11 cellular contexts compared by ENCODE assay signal in the genomic region with DNA sequence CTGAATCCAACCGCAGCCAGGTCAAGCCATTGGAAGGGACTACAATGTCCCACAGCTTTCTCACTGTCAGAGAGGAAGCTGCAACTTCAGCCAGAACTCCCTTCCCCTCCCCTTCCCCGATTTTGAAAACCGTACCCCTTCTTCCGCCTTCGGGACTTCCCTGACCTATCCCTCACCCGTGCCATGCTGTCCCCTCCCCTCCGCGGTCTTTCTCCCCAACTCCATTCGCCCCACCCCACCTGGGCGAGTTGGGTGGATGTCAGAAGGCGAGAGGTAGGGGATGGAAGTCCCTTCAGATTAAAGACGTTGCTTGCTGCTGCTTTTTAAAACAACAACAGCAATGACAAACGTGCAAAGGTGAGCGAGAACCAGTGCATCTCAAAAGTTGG. TPM values are rescaled to one million over a fixed set of nuclear protein-coding genes. Genes with fewer than 3 reads are reported as not detected.
DNase-seq lines count a peak whose midpoint lies in the region; ATAC-seq, FAIRE-seq and TF ChIP-seq lines count a peak whose summit lies in the region.
"Had no signal": no experiment of that assay in that cellular context is flagged by ENCODE, and none has a peak within 500 bp of the region (broad histone marks: within the 10 kb centered on the region; RNA-seq: fewer than 3 reads in every experiment).

No MANE protein-coding gene starts in this region.

- POLR2A ChIA-PET in Panc1 (lab: Charles Lee) = no interaction called here

- no peaks in the 10 kb centered on the region for H3K79me2 ChIP-seq in trophoblast cell (ENCODE audit: control insufficient read depth, insufficient read depth, low read length, poor library complexity)

- DNase-seq in GM12892 (ENCODE audit: insufficient read length) = no peak
- DNase-seq in Panc1 (ENCODE audit: low read depth, low spot score) = no peak
- no peak for DNase-seq in esophagus squamous epithelium (lab: John Stamatoyannopoulos, UW)
- no peak for DNase-seq in trophoblast cell
- DNase-seq in T-helper 2 cell = no peak
- DNase-seq in NK-92 treated with Interleukin-12 subunit alpha and Interleukin-12 subunit beta, amount 100 ng/mL, for 24 hours (lab: John Stamatoyannopoulos, UW) = no peak
- no peak for DNase-seq in AG08395 (ENCODE audit: low spot score)

- H3K79me1 ChIP-seq in trophoblast cell (ENCODE audit: low read length) = no peaks in the 10 kb centered on the region

- no TSS peak for BruUV-seq in Panc1 (replicated peaks; lab: Mats Ljungman, UMichigan)

- H3K9me3 ChIP-seq in Panc1 (ENCODE audit: control insufficient read depth, insufficient read depth, low read depth, low read length) (no peaks in the 10 kb centered on the region), esophagus squamous epithelium (no peaks in the 10 kb centered on the region), trophoblast cell (ENCODE audit: insufficient read depth, low read depth, low read length) (no peaks in the 10 kb centered on the region)
- H3K9me3 ChIP-seq: tibial nerve had no signal

- H4K8ac ChIP-seq in trophoblast cell (ENCODE audit: low read depth, low read length) = no peak overlapping the region

- H3K4me1 ChIP-seq in Panc1 (ENCODE audit: control insufficient read depth, insufficient read depth, low read length) (0 out of 2 replicates have a peak, but pooled peaks cover 4% of the 10 kb centered on the region), esophagus squamous epithelium (peaks cover 0 to 22% (median 5%) of the 10 kb centered on the region in 3 donors), trophoblast cell (ENCODE audit: control insufficient read depth in 1 of 2, insufficient read depth in 2 of 2, low read length in 2 of 2) (peaks cover 6 to 8% of the 10 kb centered on the region in 2 experiments)

- CTCF ChIA-PET in Panc1 (lab: Charles Lee) = interaction anchor here (0.9 kb wide), 1 partner anchor 11 kb away, joined by 3 read pairs; no protein-coding TSS in a partner anchor

- H3K18ac ChIP-seq in trophoblast cell (ENCODE audit: low read length) = no peak overlapping the region

- H3K27me3 ChIP-seq in Panc1 (ENCODE audit: control insufficient read depth, insufficient read depth, low read length) = peaks cover 44% of the 10 kb centered on the region
- H3K27me3 ChIP-seq in esophagus squamous epithelium = peaks cover 0 to 82% (median 4%) of the 10 kb centered on the region in 4 donors
- peaks cover 17% of the 10 kb centered on the region for H3K27me3 ChIP-seq in trophoblast cell (ENCODE audit: insufficient read depth, low read length)

- H4K12ac ChIP-seq in trophoblast cell (ENCODE audit: low read depth, low read length) = no peak overlapping the region

- intact Hi-C loops in Panc1 (cut with micrococcal nuclease; ENCODE audit: unreplicated experiment) (loop anchor here (10.0 kb wide), 2 partner anchors 311 to 361 kb away; no protein-coding TSS in a partner anchor), esophagus squamous epithelium (cut with DNase I) (no loop called here)

- peak; percentile 42 for FAIRE-seq in GM12892 (lab: Jason Lieb, UNC)

- TF ChIP-seq POLR2A in GM12892 (IDR thresholded peaks at IDR 0.05; ENCODE audit: low read depth, low read length) = no peak
- TF ChIP-seq POLR2A in esophagus squamous epithelium (IDR thresholded peaks at IDR 0.05) = no peak

- no peak overlapping the region for H4K91ac ChIP-seq in trophoblast cell (ENCODE audit: low read depth, low read length)

- no peak overlapping the region for H2AK5ac ChIP-seq in trophoblast cell (ENCODE audit: low read length)

- H2BK5ac ChIP-seq in trophoblast cell (ENCODE audit: low read depth, low read length, poor library complexity) = no peak overlapping the region

- TF ChIP-seq CTCF in Panc1 (IDR thresholded peaks at IDR 0.05) (no peak), esophagus squamous epithelium (IDR thresholded peaks at IDR 0.05) (no peak)

- in situ Hi-C loops in Panc1 (cut with HindIII; ENCODE audit: low pct_unique_long_range_greater_than_20kb, low sequenced_read_pairs) = no loop called here

- H3K4me2 ChIP-seq in trophoblast cell (ENCODE audit: low read length) = peak overlapping the region; percentile 58

- no peak overlapping the region for H2AFZ ChIP-seq in trophoblast cell (ENCODE audit: insufficient read depth, low read length, poor library complexity)

- H3K14ac ChIP-seq in trophoblast cell (ENCODE audit: low read length) = no peak overlapping the region

- ATAC-seq in Panc1 (no peak), GM19395 (IDR thresholded peaks at IDR 0.05; ENCODE audit: unreplicated experiment) (no peak)

- H3K9ac ChIP-seq in trophoblast cell (ENCODE audit: low read length) = no peak overlapping the region

- no peaks in the 10 kb centered on the region for H3K36me3 ChIP-seq in Panc1 (ENCODE audit: control insufficient read depth, insufficient read depth, low read length)
- no peaks in the 10 kb centered on the region for H3K36me3 ChIP-seq in esophagus squamous epithelium
- no peaks in the 10 kb centered on the region for H3K36me3 ChIP-seq in trophoblast cell (ENCODE audit: control insufficient read depth in 1 of 2, insufficient read depth in 2 of 2, low read length in 2 of 2)
- H3K36me3 ChIP-seq: tibial nerve had no signal

- no peak overlapping the region for H2BK12ac ChIP-seq in trophoblast cell (ENCODE audit: low read length)

- H2BK120ac ChIP-seq in trophoblast cell (ENCODE audit: insufficient read depth, low read length, poor library complexity) = no peak overlapping the region

- H3K23ac ChIP-seq in trophoblast cell (ENCODE audit: low read length) = no peak overlapping the region

- H3K4me3 ChIP-seq in Panc1 (ENCODE audit: low read depth in 2 of 2, low read length in 2 of 2) (peak overlapping the region; percentile 25 to 49), esophagus squamous epithelium (peak overlapping the region in 3 of 4 donors; percentile 3 to 48 (median 21)), trophoblast cell (ENCODE audit: low read depth, low read length) (no peak overlapping the region)

- 2 to 3% methylated on average over 11 to 14 of the region's 14 CpGs for WGBS in esophagus squamous epithelium, 2 donors
- WGBS in trophoblast cell (ENCODE audit: extremely low coverage, insufficient coverage, insufficient read length) = no CpG with 5 or more reads among the region's 14 CpGs

- no peak overlapping the region for H3K27ac ChIP-seq in Panc1 (ENCODE audit: low read length)
- no peak overlapping the region for H3K27ac ChIP-seq in esophagus squamous epithelium
- H3K27ac ChIP-seq in trophoblast cell (ENCODE audit: low read depth, low read length) = no peak overlapping the region
- H3K27ac ChIP-seq: epithelial cell of prostate, tibial nerve had no signal

- H3K4ac ChIP-seq in trophoblast cell (ENCODE audit: low read depth, low read length) = no peak overlapping the region

RNA-seq across cellular contexts. Expression of gene CPNE4, which starts 0.7 kb away (rescaled TPM):
- polyA plus RNA-seq in GM12892 (2012; ENCODE audit: missing spikeins) = 0.30 TPM
- not detected for total RNA-seq in Panc1 (2021; ENCODE audit: unreplicated experiment)
- polyA plus RNA-seq in Panc1 (2012; ENCODE audit: insufficient read length) = not detected
- total RNA-seq in esophagus squamous epithelium = under 1 TPM in 1 of 4 donors, not detected in 3; 0.19 TPM
- 0.03 and 0.07 TPM in 2 replicates for polyA plus RNA-seq in trophoblast cell (2013)
- total RNA-seq: pulmonary artery endothelial cell had no signal
